Comparison of ENCODE assay signal across 10 cellular contexts in the genomic region with DNA sequence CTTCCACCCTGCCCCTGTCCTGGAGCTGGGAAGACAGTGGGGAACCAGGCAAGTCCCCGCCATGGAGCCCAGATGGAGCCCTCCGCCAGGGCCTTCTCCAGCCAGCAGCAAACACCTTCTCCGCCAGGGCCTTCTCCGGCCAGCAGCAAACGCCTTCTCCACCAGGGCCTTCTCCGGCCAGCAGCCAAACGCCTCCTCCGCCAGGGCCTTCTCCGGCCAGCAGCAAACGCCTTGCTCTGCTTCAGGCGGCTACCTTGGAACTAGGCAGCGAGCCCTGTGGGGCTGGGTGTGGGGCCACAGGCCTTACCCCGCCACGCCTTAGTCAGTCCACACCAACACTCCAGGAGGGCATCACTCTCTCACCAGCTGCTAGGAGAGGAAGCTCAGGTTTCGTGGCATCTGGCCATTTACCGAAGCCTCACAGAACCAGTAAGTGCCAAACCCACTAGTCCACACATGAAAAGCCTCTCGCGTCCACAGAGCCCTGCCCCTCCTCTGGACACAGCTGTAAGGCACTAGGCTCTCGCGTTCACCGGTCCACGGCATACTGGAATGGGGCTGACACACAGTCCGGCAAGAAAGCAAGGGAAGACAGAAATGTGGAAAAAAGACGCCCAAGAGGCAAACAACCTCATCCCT. TPM values are rescaled to one million over a fixed set of nuclear protein-coding genes. Genes with fewer than 3 reads are reported as not detected.
A peak's percentile ranks its signal among the peaks of the same experiment; 100 is the strongest.
DNase-seq lines count a peak whose midpoint lies in the region; ATAC-seq and TF ChIP-seq lines count a peak whose summit lies in the region.
"Had no signal": no experiment of that assay in that cellular context is flagged by ENCODE, and none has a peak within 500 bp of the region (broad histone marks: within the 10 kb centered on the region; RNA-seq: fewer than 3 reads in every experiment).

No MANE protein-coding gene starts in this region.

- no peaks in the 10 kb centered on the region for H3K9me3 ChIP-seq in breast epithelium
- no peaks in the 10 kb centered on the region for H3K9me3 ChIP-seq in lung (ENCODE audit: control insufficient read depth in 2 of 2, insufficient read depth in 1 of 2, low read length in 1 of 2)

- H3K36me3 Mint-ChIP-seq in activated T-cell treated with anti-CD3 and anti-CD28 coated beads, Interleukin-2, amount 50 U/mL, for 24 hours (ENCODE audit: low read depth) = peaks cover 27% of the 10 kb centered on the region
- H3K36me3 Mint-ChIP-seq in activated naive CD4-positive, alpha-beta T cell treated with anti-CD3 and anti-CD28 coated beads for 36 hours (ENCODE audit: low read depth) = peaks cover 3% of the 10 kb centered on the region

- TF ChIP-seq CTCF in breast epithelium (IDR thresholded peaks at IDR 0.05) = no peak
- TF ChIP-seq CTCF in lung (IDR thresholded peaks at IDR 0.05; ENCODE audit: control extremely low read depth, extremely low read depth) = no peak

- no peaks in the 10 kb centered on the region for H3K9me3 Mint-ChIP-seq in activated T-cell treated with anti-CD3 and anti-CD28 coated beads, Interleukin-2, amount 50 U/mL, for 24 hours
- H3K9me3 Mint-ChIP-seq in activated naive CD4-positive, alpha-beta T cell treated with anti-CD3 and anti-CD28 coated beads for 36 hours = no peaks in the 10 kb centered on the region

- peaks cover 22 to 81% of the 10 kb centered on the region in 2 donors for H3K4me1 ChIP-seq in breast epithelium
- peaks cover 10 to 69% of the 10 kb centered on the region in 2 donors for H3K4me1 ChIP-seq in lung (ENCODE audit: control insufficient read depth in 2 of 2, insufficient read depth in 2 of 2, low read length in 2 of 2)
- H3K4me1 ChIP-seq in urinary bladder (ENCODE audit: insufficient read depth) = peaks cover 5% of the 10 kb centered on the region

- no peak for ATAC-seq in lung (ENCODE audit: insufficient read depth, low FRiP score)

- intact Hi-C loops in breast epithelium (cut with DNase I; ENCODE audit: low total_unique reads) = no loop called here
- intact Hi-C loops in activated naive CD4-positive, alpha-beta T cell treated with anti-CD3 and anti-CD28 coated beads for 36 hours (cut with micrococcal nuclease) = no loop called here

- CTCF ChIA-PET in activated naive CD4-positive, alpha-beta T cell treated with anti-CD3 and anti-CD28 coated beads for 36 hours (lab: Charles Lee) = interaction anchor here (1.1 to 1.4 kb wide), 2 partner anchors 20 to 314 kb away, joined by 3 to 5 read pairs; no protein-coding TSS in a partner anchor

- no peak for TF ChIP-seq POLR2A in breast epithelium (IDR thresholded peaks at IDR 0.05)

- no peaks in the 10 kb centered on the region for H3K36me3 ChIP-seq in breast epithelium
- H3K36me3 ChIP-seq in lung (ENCODE audit: control insufficient read depth in 2 of 2, insufficient read depth in 2 of 2, low read length in 2 of 2) = peaks cover 0 to 3% of the 10 kb centered on the region in 2 donors
- H3K36me3 ChIP-seq in urinary bladder (ENCODE audit: insufficient read depth) = no peaks in the 10 kb centered on the region

- H3K4me3 Mint-ChIP-seq in activated T-cell treated with anti-CD3 and anti-CD28 coated beads, Interleukin-2, amount 50 U/mL, for 24 hours = no peak overlapping the region
- H3K4me3 Mint-ChIP-seq in activated naive CD4-positive, alpha-beta T cell treated with anti-CD3 and anti-CD28 coated beads for 36 hours = no peak overlapping the region

- H3K27ac ChIP-seq in breast epithelium (peak overlapping the region; percentile 81 to 87), lung (ENCODE audit: low read depth in 1 of 2, low read length in 1 of 2) (peak overlapping the region; percentile 55 to 88), urinary bladder (ENCODE audit: low read depth) (peak overlapping the region; percentile 70)
- H3K27ac ChIP-seq: KMS-11 had no signal

- H3K4me3 ChIP-seq in breast epithelium (peak overlapping the region in 1 of 3 donors; percentile 43), lung (no peak overlapping the region), urinary bladder (ENCODE audit: low read depth, low read length) (no peak overlapping the region)

- peaks cover 65% of the 10 kb centered on the region for H3K4me1 Mint-ChIP-seq in activated T-cell treated with anti-CD3 and anti-CD28 coated beads, Interleukin-2, amount 50 U/mL, for 24 hours (ENCODE audit: low read depth)
- peaks cover 45% of the 10 kb centered on the region for H3K4me1 Mint-ChIP-seq in activated naive CD4-positive, alpha-beta T cell treated with anti-CD3 and anti-CD28 coated beads for 36 hours (ENCODE audit: low read depth)

- H3K27ac Mint-ChIP-seq in activated T-cell treated with anti-CD3 and anti-CD28 coated beads, Interleukin-2, amount 50 U/mL, for 24 hours = peak overlapping the region; percentile 82
- H3K27ac Mint-ChIP-seq in activated naive CD4-positive, alpha-beta T cell treated with anti-CD3 and anti-CD28 coated beads for 36 hours = no peak overlapping the region

- DNase-seq in activated T-cell treated with anti-CD3 and anti-CD28 coated beads, Interleukin-2, amount 50 U/mL, for 24 hours = no peak
- no peak for DNase-seq in activated T-cell treated with anti-CD3 and anti-CD28 coated beads, Interleukin-2, amount 50 U/mL, for 1 hour
- peak in 1 of 2 donors; percentile 66 for DNase-seq in breast epithelium (ENCODE audit: low spot score in 2 of 2)
- no peak for DNase-seq in lung (ENCODE audit: low spot score)
- DNase-seq in globus pallidus (ENCODE audit: low spot score) = no peak
- DNase-seq in activated naive CD4-positive, alpha-beta T cell treated with anti-CD3 and anti-CD28 coated beads for 36 hours = no peak
- no peak for DNase-seq in SHP77 (lab: John Stamatoyannopoulos, UW)
- DNase-seq: COR-L47 had no signal

- H3K27me3 ChIP-seq in breast epithelium (no peaks in the 10 kb centered on the region), lung (ENCODE audit: control insufficient read depth, insufficient read depth) (no peaks in the 10 kb centered on the region)

- WGBS in lung, 2 donors = 53 to 63% methylated on average over 24 of the region's 24 CpGs
- WGBS in urinary bladder = 31% methylated on average over 24 of the region's 24 CpGs

- no peaks in the 10 kb centered on the region for H3K27me3 Mint-ChIP-seq in activated T-cell treated with anti-CD3 and anti-CD28 coated beads, Interleukin-2, amount 50 U/mL, for 24 hours
- H3K27me3 Mint-ChIP-seq in activated naive CD4-positive, alpha-beta T cell treated with anti-CD3 and anti-CD28 coated beads for 36 hours (ENCODE audit: low read depth) = no peaks in the 10 kb centered on the region

RNA-seq across cellular contexts. Expression of a gene that starts 41.0 kb away (rescaled TPM):
- total RNA-seq in breast epithelium (10 to 100 TPM; 13.6 to 16.4 (median 13.8) TPM), lung (100 to 1,000 TPM in 1 of 2 donors, 10 to 100 TPM in 1; 24.8 to 120 TPM), urinary bladder (7.5 TPM)
- polyA plus RNA-seq in lung (10 to 100 TPM; 28.2 to 44.1 TPM), urinary bladder (46.6 TPM)
- total RNA-seq in activated naive CD4-positive, alpha-beta T cell treated with anti-CD3 and anti-CD28 coated beads for 36 hours = 10 to 100 TPM; 30.6 to 31.3 TPM
